In the genomic region with DNA sequence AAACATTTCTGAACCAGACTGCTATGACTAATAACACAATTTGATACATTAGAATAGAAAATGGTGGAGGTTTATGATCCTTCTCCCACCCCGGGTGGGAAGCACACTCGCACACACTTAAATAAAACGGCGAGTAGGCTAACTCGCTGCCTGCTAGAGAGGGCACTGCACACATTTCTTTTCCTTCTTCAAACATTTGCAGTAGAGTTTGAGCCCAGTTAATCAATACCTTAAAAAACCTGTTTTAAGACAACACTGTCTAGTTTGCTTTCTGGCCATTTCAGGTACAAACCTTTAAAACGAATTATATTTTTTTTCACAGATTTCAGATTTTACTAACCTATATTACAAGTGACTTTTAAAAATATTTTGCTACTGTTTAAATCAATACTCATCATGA, we compare ENCODE assay signal across 23 cellular contexts.
"Had no signal": no experiment of that assay in that cellular context is flagged by ENCODE, and none has a peak within 500 bp of the region (broad histone marks: within the 10 kb centered on the region; RNA-seq: fewer than 3 reads in every experiment).

No MANE protein-coding gene starts in this region.

- H3K36me3 ChIP-seq: esophagus muscularis mucosa, lower lobe of right lung, vagina had no signal

- H3K36me3 Mint-ChIP-seq: activated CD4-positive, alpha-beta memory T cell treated with anti-CD3 and anti-CD28 coated beads for 36 hours; activated CD8-positive, alpha-beta memory T cell treated with anti-CD3 and anti-CD28 coated beads, Interleukin-2, amount 10 ng/mL, durations not matched to agents 7 days and 5 days; activated naive CD4-positive, alpha-beta T cell treated with anti-CD3 and anti-CD28 coated beads, Interleukin-2, amount 50 U/mL, for 24 hours; natural killer cell; stimulated activated naive B cell treated with anti-CD40 and anti-IgM and Interleukin-4, amounts not matched to agents 10 μg/mL and 1 μg/mL and 100 μg/mL, for 72 hours had no signal

- H3K27me3 Mint-ChIP-seq: dendritic cell treated with granulocyte-macrophage colony-stimulating factor and Interleukin-4, amounts not matched to agents 40 ng/mL and 50 ng/mL, for 4 days; stimulated activated naive B cell treated with anti-CD40 and anti-IgM and Interleukin-4, amounts not matched to agents 10 μg/mL and 1 μg/mL and 100 μg/mL, for 72 hours had no signal

- H3K4me1 ChIP-seq: esophagus muscularis mucosa, lower lobe of right lung had no signal

- H3K4me3 Mint-ChIP-seq: activated CD4-positive, alpha-beta memory T cell treated with anti-CD3 and anti-CD28 coated beads for 36 hours; activated CD8-positive, alpha-beta memory T cell treated with anti-CD3 and anti-CD28 coated beads, Interleukin-2, amount 10 ng/mL, durations not matched to agents 7 days and 5 days; activated naive CD4-positive, alpha-beta T cell treated with anti-CD3 and anti-CD28 coated beads, Interleukin-2, amount 50 U/mL, for 24 hours; activated T-helper 1 cell treated with anti-CD3 and anti-CD28 coated beads, Interleukin-12 subunit alpha, Interleukin-12 subunit beta, Interleukin-2, Interleukin-4 antibody, amounts not matched to agents 30 ng/mL and 10 ng/mL and 1 ng/mL, durations not matched to agents 14 hours and 24 hours and 36 hours; dendritic cell treated with granulocyte-macrophage colony-stimulating factor and Interleukin-4, amounts not matched to agents 40 ng/mL and 50 ng/mL, for 4 days; natural killer cell; stimulated activated naive B cell treated with anti-CD40 and anti-IgM and Interleukin-4, amounts not matched to agents 10 μg/mL and 1 μg/mL and 100 μg/mL, for 72 hours; T-helper 17 cell had no signal

- H3K27ac ChIP-seq: body of pancreas, esophagus muscularis mucosa, lower lobe of right lung, vagina had no signal

- H3K4me2 ChIP-seq: smooth muscle cell had no signal

- H3K27me3 ChIP-seq: body of pancreas, esophagus muscularis mucosa, vagina had no signal

- H3K9me3 Mint-ChIP-seq: activated CD4-positive, alpha-beta memory T cell treated with anti-CD3 and anti-CD28 coated beads for 36 hours; activated naive CD4-positive, alpha-beta T cell treated with anti-CD3 and anti-CD28 coated beads, Interleukin-2, amount 50 U/mL, for 24 hours; activated T-helper 1 cell treated with anti-CD3 and anti-CD28 coated beads, Interleukin-12 subunit alpha, Interleukin-12 subunit beta, Interleukin-2, Interleukin-4 antibody, amounts not matched to agents 30 ng/mL and 10 ng/mL and 1 ng/mL, durations not matched to agents 14 hours and 24 hours and 36 hours; dendritic cell treated with granulocyte-macrophage colony-stimulating factor and Interleukin-4, amounts not matched to agents 40 ng/mL and 50 ng/mL, for 4 days; natural killer cell; stimulated activated naive B cell treated with anti-CD40 and anti-IgM and Interleukin-4, amounts not matched to agents 10 μg/mL and 1 μg/mL and 100 μg/mL, for 72 hours had no signal

- ATAC-seq: activated CD8-positive, alpha-beta memory T cell treated with anti-CD3 and anti-CD28 coated beads, Interleukin-2, amount 10 ng/mL, durations not matched to agents 7 days and 5 days; body of pancreas; natural killer cell; sciatic nerve; stimulated activated naive B cell treated with anti-CD40 and anti-IgM and Interleukin-4, amounts not matched to agents 10 μg/mL and 1 μg/mL and 100 μg/mL, for 72 hours; T-helper 17 cell had no signal

- H3K4me1 Mint-ChIP-seq: activated CD8-positive, alpha-beta memory T cell treated with anti-CD3 and anti-CD28 coated beads, Interleukin-2, amount 10 ng/mL, durations not matched to agents 7 days and 5 days; activated naive CD4-positive, alpha-beta T cell treated with anti-CD3 and anti-CD28 coated beads, Interleukin-2, amount 50 U/mL, for 24 hours; stimulated activated naive B cell treated with anti-CD40 and anti-IgM and Interleukin-4, amounts not matched to agents 10 μg/mL and 1 μg/mL and 100 μg/mL, for 72 hours; T-helper 17 cell had no signal

- H3K9me3 ChIP-seq: body of pancreas, esophagus muscularis mucosa, lower lobe of right lung, vagina had no signal

- H3K4me3 ChIP-seq: body of pancreas, esophagus muscularis mucosa, lower lobe of right lung, smooth muscle cell, vagina had no signal

- DNase-seq: activated CD4-positive, alpha-beta memory T cell treated with anti-CD3 and anti-CD28 coated beads for 36 hours; activated CD4-positive, alpha-beta T cell treated with anti-CD3 and anti-CD28 coated beads for 48 hours; activated CD8-positive, alpha-beta memory T cell treated with anti-CD3 and anti-CD28 coated beads, Interleukin-2, amount 10 ng/mL, durations not matched to agents 7 days and 5 days; activated gamma-delta T cell treated with Interleukin-2 at 50 U/mL for 16 hours; activated T-cell treated with anti-CD3 and anti-CD28 coated beads for 4 hours; body of pancreas; effector memory CD4-positive, alpha-beta T cell; hypothalamus; lower lobe of right lung; natural killer cell; nucleus accumbens; stimulated activated CD4-positive, alpha-beta T cell treated with anti-CD3 and anti-CD28 coated beads, Interleukin-2, amount 100 ng/mL, for 48 hours; stimulated activated CD8-positive, alpha-beta memory T cell treated with anti-CD3 and anti-CD28 coated beads, Interleukin-4, amount 100 ng/mL, for 48 hours; stimulated activated naive B cell treated with anti-CD40 and anti-IgM and Interleukin-4, amounts not matched to agents 10 μg/mL and 1 μg/mL and 100 μg/mL, for 72 hours; SW 1271; T-helper 17 cell had no signal

- H3K27ac Mint-ChIP-seq: activated CD4-positive, alpha-beta memory T cell treated with anti-CD3 and anti-CD28 coated beads for 36 hours; activated CD8-positive, alpha-beta memory T cell treated with anti-CD3 and anti-CD28 coated beads, Interleukin-2, amount 10 ng/mL, durations not matched to agents 7 days and 5 days; activated naive CD4-positive, alpha-beta T cell treated with anti-CD3 and anti-CD28 coated beads, Interleukin-2, amount 50 U/mL, for 24 hours; activated T-helper 1 cell treated with anti-CD3 and anti-CD28 coated beads, Interleukin-12 subunit alpha, Interleukin-12 subunit beta, Interleukin-2, Interleukin-4 antibody, amounts not matched to agents 30 ng/mL and 10 ng/mL and 1 ng/mL, durations not matched to agents 14 hours and 24 hours and 36 hours; dendritic cell treated with granulocyte-macrophage colony-stimulating factor and Interleukin-4, amounts not matched to agents 40 ng/mL and 50 ng/mL, for 4 days; natural killer cell; stimulated activated naive B cell treated with anti-CD40 and anti-IgM and Interleukin-4, amounts not matched to agents 10 μg/mL and 1 μg/mL and 100 μg/mL, for 72 hours; T-helper 17 cell had no signal
